ENCODE assay signal across 21 cellular contexts in the genomic region with DNA sequence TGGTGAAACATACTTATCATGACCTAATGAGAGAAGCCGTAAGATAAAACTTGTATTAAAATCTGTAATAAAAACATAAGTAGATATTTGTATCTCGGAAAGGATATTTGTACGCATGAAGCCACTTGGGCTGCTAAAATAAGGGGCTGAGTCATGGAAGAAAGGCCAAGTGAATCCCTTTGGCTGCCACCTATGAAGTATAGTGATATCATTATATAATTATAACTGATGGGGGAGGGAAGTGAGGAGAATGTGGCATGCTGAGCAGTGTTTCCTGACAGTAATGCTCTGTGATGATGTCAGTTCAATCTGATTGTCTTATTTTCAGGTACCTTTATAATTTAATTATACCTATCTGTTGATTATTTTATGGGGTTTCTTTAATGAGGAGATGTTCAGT.
"Had no signal": no experiment of that assay in that cellular context is flagged by ENCODE, and none has a peak within 500 bp of the region (broad histone marks: within the 10 kb centered on the region; RNA-seq: fewer than 3 reads in every experiment).

No MANE protein-coding gene starts in this region.

- H3K36me3 ChIP-seq: breast epithelium, WERI-Rb-1 had no signal

- H3K27ac ChIP-seq: breast epithelium, coronary artery, skin epidermis, tibial nerve, WERI-Rb-1 had no signal

- DNase-seq: activated CD4-positive, alpha-beta T cell treated with anti-CD3 and anti-CD28 coated beads, Interleukin-2, amount 10 ng/mL, durations not matched to agents 7 days and 5 days; activated CD4-positive, CD25-positive, alpha-beta regulatory T cell treated with anti-CD3 and anti-CD28 coated beads, Interleukin-2, amount 50 U/mL, for 72 hours; activated CD8-positive, alpha-beta memory T cell treated with anti-CD3 and anti-CD28 coated beads, Interleukin-2, amount 10 ng/mL, durations not matched to agents 7 days and 5 days; activated CD8-positive, alpha-beta T cell treated with anti-CD3 and anti-CD28 coated beads for 36 hours; activated naive CD4-positive, alpha-beta T cell; activated naive CD8-positive, alpha-beta T cell treated with anti-CD3 and anti-CD28 coated beads, Interleukin-2, amount 10 ng/mL, durations not matched to agents 7 days and 5 days; activated T-cell treated with anti-CD3 and anti-CD28 coated beads for 4 hours; amniotic stem cell; kidney; natural killer cell; stimulated activated CD4-positive, alpha-beta T cell treated with anti-CD3 and anti-CD28 coated beads, Interleukin-1b, Interleukin-23, amount 100 ng/mL, for 48 hours; T-cell; WERI-Rb-1 had no signal

- H3K4me1 Mint-ChIP-seq: activated CD4-positive, alpha-beta T cell treated with anti-CD3 and anti-CD28 coated beads, Interleukin-2, amount 10 ng/mL, durations not matched to agents 7 days and 5 days; activated CD8-positive, alpha-beta memory T cell treated with anti-CD3 and anti-CD28 coated beads, Interleukin-2, amount 10 ng/mL, durations not matched to agents 7 days and 5 days; activated naive CD8-positive, alpha-beta T cell treated with anti-CD3 and anti-CD28 coated beads, Interleukin-2, amount 10 ng/mL, durations not matched to agents 7 days and 5 days had no signal

- H3K9me3 ChIP-seq: breast epithelium had no signal

- H3K4me3 Mint-ChIP-seq: activated CD4-positive, alpha-beta T cell treated with anti-CD3 and anti-CD28 coated beads, Interleukin-2, amount 10 ng/mL, durations not matched to agents 7 days and 5 days; activated CD8-positive, alpha-beta memory T cell treated with anti-CD3 and anti-CD28 coated beads, Interleukin-2, amount 10 ng/mL, durations not matched to agents 7 days and 5 days; activated CD8-positive, alpha-beta T cell treated with anti-CD3 and anti-CD28 coated beads for 36 hours; activated naive CD8-positive, alpha-beta T cell treated with anti-CD3 and anti-CD28 coated beads, Interleukin-2, amount 10 ng/mL, durations not matched to agents 7 days and 5 days; natural killer cell; stimulated activated naive CD8-positive, alpha-beta T cell treated with anti-CD3 and anti-CD28 coated beads, Interleukin-15, Interleukin-2, amounts not matched to agents 100 ng/mL and 50 ng/mL, for 24 hours; T-cell; T-helper 2 cell treated with Interferon-gamma antibody and Interleukin-4, amounts not matched to agents 5 μg/mL and 100 μg/mL, for 36 hours had no signal

- H3K4me1 ChIP-seq: breast epithelium had no signal

- H3K27ac Mint-ChIP-seq: activated CD4-positive, alpha-beta T cell treated with anti-CD3 and anti-CD28 coated beads, Interleukin-2, amount 10 ng/mL, durations not matched to agents 7 days and 5 days; activated CD8-positive, alpha-beta memory T cell treated with anti-CD3 and anti-CD28 coated beads, Interleukin-2, amount 10 ng/mL, durations not matched to agents 7 days and 5 days; activated CD8-positive, alpha-beta T cell treated with anti-CD3 and anti-CD28 coated beads for 36 hours; activated naive CD8-positive, alpha-beta T cell treated with anti-CD3 and anti-CD28 coated beads, Interleukin-2, amount 10 ng/mL, durations not matched to agents 7 days and 5 days; natural killer cell; progenitor cell of endocrine pancreas; stimulated activated naive CD8-positive, alpha-beta T cell treated with anti-CD3 and anti-CD28 coated beads, Interleukin-15, Interleukin-2, amounts not matched to agents 100 ng/mL and 50 ng/mL, for 24 hours; T-cell; T-helper 2 cell treated with Interferon-gamma antibody and Interleukin-4, amounts not matched to agents 5 μg/mL and 100 μg/mL, for 36 hours had no signal

- H3K27me3 ChIP-seq: breast epithelium, tibial nerve had no signal

- H3K9me3 Mint-ChIP-seq: activated CD4-positive, alpha-beta T cell treated with anti-CD3 and anti-CD28 coated beads, Interleukin-2, amount 10 ng/mL, durations not matched to agents 7 days and 5 days; activated CD8-positive, alpha-beta T cell treated with anti-CD3 and anti-CD28 coated beads for 36 hours; activated naive CD8-positive, alpha-beta T cell treated with anti-CD3 and anti-CD28 coated beads, Interleukin-2, amount 10 ng/mL, durations not matched to agents 7 days and 5 days; natural killer cell; stimulated activated naive CD8-positive, alpha-beta T cell treated with anti-CD3 and anti-CD28 coated beads, Interleukin-15, Interleukin-2, amounts not matched to agents 100 ng/mL and 50 ng/mL, for 24 hours; T-cell; T-helper 2 cell treated with Interferon-gamma antibody and Interleukin-4, amounts not matched to agents 5 μg/mL and 100 μg/mL, for 36 hours had no signal

- H3K27me3 Mint-ChIP-seq: activated CD4-positive, alpha-beta T cell treated with anti-CD3 and anti-CD28 coated beads, Interleukin-2, amount 10 ng/mL, durations not matched to agents 7 days and 5 days; activated CD8-positive, alpha-beta memory T cell treated with anti-CD3 and anti-CD28 coated beads, Interleukin-2, amount 10 ng/mL, durations not matched to agents 7 days and 5 days; activated CD8-positive, alpha-beta T cell treated with anti-CD3 and anti-CD28 coated beads for 36 hours; activated naive CD8-positive, alpha-beta T cell treated with anti-CD3 and anti-CD28 coated beads, Interleukin-2, amount 10 ng/mL, durations not matched to agents 7 days and 5 days; progenitor cell of endocrine pancreas; stimulated activated naive CD8-positive, alpha-beta T cell treated with anti-CD3 and anti-CD28 coated beads, Interleukin-15, Interleukin-2, amounts not matched to agents 100 ng/mL and 50 ng/mL, for 24 hours; T-cell had no signal

- ATAC-seq: activated CD8-positive, alpha-beta memory T cell treated with anti-CD3 and anti-CD28 coated beads, Interleukin-2, amount 10 ng/mL, durations not matched to agents 7 days and 5 days; activated CD8-positive, alpha-beta T cell treated with anti-CD3 and anti-CD28 coated beads for 36 hours; left lobe of liver; natural killer cell; T-cell had no signal

- H3K4me3 ChIP-seq: breast epithelium, coronary artery, skin epidermis, tibial nerve had no signal
